In genomic region chr16:27362570-27363245, GRCh38 we compare ENCODE assay signal across 20 cellular contexts. TPM values are rescaled to one million over a fixed set of nuclear protein-coding genes. Genes with fewer than 3 reads are reported as not detected.
DNase-seq lines count a peak whose midpoint lies in the region; FAIRE-seq and TF ChIP-seq lines count a peak whose summit lies in the region.
"Had no signal": no experiment of that assay in that cellular context is flagged by ENCODE, and none has a peak within 500 bp of the region (broad histone marks: within the 10 kb centered on the region; RNA-seq: fewer than 3 reads in every experiment).

No MANE protein-coding gene starts in this region.

- intact Hi-C loops in PC-9 (cut with micrococcal nuclease; ENCODE audit: unreplicated experiment), result no loop called here

- H3K27ac ChIP-seq in PC-9, result peak overlapping the region; percentile 3; the same call in 1 of the 2 replicates
- H3K27ac ChIP-seq in small intestine (ENCODE audit: low read depth in 1 of 2, low read length in 1 of 2), result peak overlapping the region in 1 of 2 donors; percentile 43

- H3K4me3 Mint-ChIP-seq in activated T-cell treated with anti-CD3 and anti-CD28 coated beads, Interleukin-2, amount 50 U/mL, for 24 hours, result no peak overlapping the region
- H3K4me3 Mint-ChIP-seq: type B pancreatic cell had no signal

- H3K27me3 ChIP-seq in PC-9 (ENCODE audit: insufficient read depth, low read depth) (no peaks in the 10 kb centered on the region), bronchial epithelial cell (ENCODE audit: control insufficient read depth, insufficient read depth, low read length) (no peaks in the 10 kb centered on the region), small intestine (ENCODE audit: control insufficient read depth in 2 of 2, insufficient read depth in 2 of 2, low read length in 2 of 2) (no peaks in the 10 kb centered on the region)

- H2AFZ ChIP-seq in PC-9, result no peak overlapping the region

- peaks cover 26% of the 10 kb centered on the region for H3K36me3 ChIP-seq in PC-9 (ENCODE audit: low read depth)
- peaks cover 26% of the 10 kb centered on the region for H3K36me3 ChIP-seq in bronchial epithelial cell (ENCODE audit: control insufficient read depth, insufficient read depth, low read length)
- H3K36me3 ChIP-seq in small intestine (ENCODE audit: control insufficient read depth in 2 of 2, insufficient read depth in 2 of 2, low read length in 2 of 2), result peaks cover 10 to 17% of the 10 kb centered on the region in 2 donors

- peaks cover 36% of the 10 kb centered on the region for H3K4me1 ChIP-seq in PC-9 (replicated peaks; ENCODE audit: insufficient read depth)
- peaks cover 0 to 7% of the 10 kb centered on the region in 2 donors for H3K4me1 ChIP-seq in small intestine (ENCODE audit: control insufficient read depth in 2 of 2, insufficient read depth in 1 of 2, low read depth in 1 of 2, low read length in 1 of 2)

- peak overlapping the region; percentile 91 for H3K27ac Mint-ChIP-seq in activated T-cell treated with anti-CD3 and anti-CD28 coated beads, Interleukin-2, amount 50 U/mL, for 24 hours
- H3K27ac Mint-ChIP-seq: type B pancreatic cell had no signal

- POLR2A ChIA-PET in PC-9 (lab: Charles Lee; ENCODE audit: unreplicated experiment), result interaction anchor here (0.6 kb wide), 1 partner anchor 61 kb away, joined by 3 read pairs; no protein-coding TSS in a partner anchor

- peaks cover 33% of the 10 kb centered on the region for H3F3A ChIP-seq in PC-9 (ENCODE audit: insufficient read depth, low read depth)

- BruUV-seq in PC-9 (replicated peaks; lab: Mats Ljungman, UMichigan), result no TSS peak

- 64 to 84% (median 68%) methylated on average over 16 of the region's 16 CpGs for WGBS in small intestine, 3 donors

- H3K9me3 ChIP-seq in PC-9 (ENCODE audit: insufficient read depth, low read depth), result no peaks in the 10 kb centered on the region
- H3K9me3 ChIP-seq in small intestine (ENCODE audit: control insufficient read depth, low read depth), result no peaks in the 10 kb centered on the region

- H3K4me2 ChIP-seq in PC-9, result no peak overlapping the region

- no peaks in the 10 kb centered on the region for H4K20me1 ChIP-seq in PC-9 (ENCODE audit: insufficient read depth)

- H3K4me3 ChIP-seq in PC-9 (no peak overlapping the region), bronchial epithelial cell (ENCODE audit: low read depth, low read length) (no peak overlapping the region), small intestine (ENCODE audit: low read depth in 1 of 2, low read length in 2 of 2) (no peak overlapping the region)

- H3K4me1 Mint-ChIP-seq in activated T-cell treated with anti-CD3 and anti-CD28 coated beads, Interleukin-2, amount 50 U/mL, for 24 hours (ENCODE audit: low read depth), result peaks cover 62% of the 10 kb centered on the region

- CTCF ChIA-PET in PC-9 (lab: Charles Lee), result no interaction called here

- no peaks in the 10 kb centered on the region for H3K79me2 ChIP-seq in PC-9 (ENCODE audit: low read depth)

- H3K9me3 Mint-ChIP-seq in activated T-cell treated with anti-CD3 and anti-CD28 coated beads, Interleukin-2, amount 50 U/mL, for 24 hours, result no peaks in the 10 kb centered on the region
- H3K9me3 Mint-ChIP-seq: CD4-positive, CD25-positive, alpha-beta regulatory T cell; type B pancreatic cell had no signal

- no peak for DNase-seq in activated T-cell treated with anti-CD3 and anti-CD28 coated beads, Interleukin-2, amount 50 U/mL, for 24 hours
- no peak for DNase-seq in activated T-cell treated with anti-CD3 and anti-CD28 coated beads, Interleukin-2, amount 50 U/mL, for 1 hour
- no peak for DNase-seq in PC-9
- peak; percentile 13 for DNase-seq in bronchial epithelial cell (ENCODE audit: low read depth)
- peak; percentile 59 for DNase-seq in small intestine
- no peak for DNase-seq in GOT3 (lab: John Stamatoyannopoulos, UW)
- no peak for DNase-seq in NCI-H526 treated with DMSO at 0.1 percent for 48 hours (lab: John Stamatoyannopoulos, UW)
- no peak for DNase-seq in stimulated activated CD4-positive, alpha-beta T cell treated with anti-CD3 and anti-CD28 coated beads, Interleukin-1b, Interleukin-23, amount 100 ng/mL, for 48 hours
- DNase-seq: CD4-positive, CD25-positive, alpha-beta regulatory T cell; foreskin fibroblast; NCI-H1436; NCI-H774 had no signal

- H3K9me2 ChIP-seq in PC-9 (ENCODE audit: insufficient read depth), result no peaks in the 10 kb centered on the region

- FAIRE-seq in bronchial epithelial cell (lab: Jason Lieb, UNC) (no peak), small intestine (lab: Jason Lieb, UNC) (no peak)
- FAIRE-seq: astrocyte, colon, endometrium, H1, keratinocyte, RCC 7860 had no signal

- peaks cover 87% of the 10 kb centered on the region for H3K36me3 Mint-ChIP-seq in activated T-cell treated with anti-CD3 and anti-CD28 coated beads, Interleukin-2, amount 50 U/mL, for 24 hours (ENCODE audit: low read depth)

- no peak for TF ChIP-seq CTCF in PC-9 (conservative IDR thresholded peaks at IDR 0.05)
- no peak for TF ChIP-seq CTCF in bronchial epithelial cell (IDR thresholded peaks at IDR 0.05; ENCODE audit: insufficient read depth, low read length, severe bottlenecking)

- H3K27me3 Mint-ChIP-seq in activated T-cell treated with anti-CD3 and anti-CD28 coated beads, Interleukin-2, amount 50 U/mL, for 24 hours, result no peaks in the 10 kb centered on the region
- H3K27me3 Mint-ChIP-seq: type B pancreatic cell had no signal

RNA-seq across cellular contexts. Expression of gene IL21R, which starts 39.3 kb away (rescaled TPM):
- 0.35 and 3.8 TPM in 2 replicates for total RNA-seq in PC-9 (2021)
- not detected in 2 replicates for total RNA-seq in bronchial epithelial cell
- under 1 TPM; under 0.01 to 0.85 (median 0.22) TPM for polyA plus RNA-seq in small intestine
- total RNA-seq: Daoy had no signal

RNA-seq across cellular contexts. Expression of gene IL4R, which starts 48.9 kb away (rescaled TPM):
- total RNA-seq in PC-9 (2021), result 65.3 and 76.5 TPM in 2 replicates
- total RNA-seq in bronchial epithelial cell, result 25.8 and 32.9 TPM in 2 replicates
- polyA plus RNA-seq in small intestine, result 10 to 100 TPM; 28.1 to 32.7 (median 28.6) TPM

Comparison
In these comparisons a context has a peak if more than half of its experiments do, and no peak if none do; other contexts are left out.
1. DNase-seq: peak in bronchial epithelial cell (single experiment) and small intestine (single experiment); none in activated T-cell treated with anti-CD3 and anti-CD28 coated beads, Interleukin-2, amount 50 U/mL, for 24 hours (single experiment), activated T-cell treated with anti-CD3 and anti-CD28 coated beads, Interleukin-2, amount 50 U/mL, for 1 hour (single experiment), PC-9 (0 of 2), GOT3 (single experiment), NCI-H526 treated with DMSO at 0.1 percent for 48 hours (single experiment) and stimulated activated CD4-positive, alpha-beta T cell treated with anti-CD3 and anti-CD28 coated beads, Interleukin-1b, Interleukin-23, amount 100 ng/mL, for 48 hours (single experiment).